In genomic region chr4:120348521-120348920, GRCh38 we compare ENCODE assay signal across 24 cellular contexts.
"Had no signal": no experiment of that assay in that cellular context is flagged by ENCODE, and none has a peak within 500 bp of the region (broad histone marks: within the 10 kb centered on the region; RNA-seq: fewer than 3 reads in every experiment).

No MANE protein-coding gene starts in this region.

- H3K4me1 Mint-ChIP-seq: endodermal cell, memory B cell, naive B cell, nephron had no signal

- H3K27me3 ChIP-seq: colonic mucosa, foreskin keratinocyte, hepatocyte, neutrophil, ovary, right atrium auricular region, sigmoid colon, suprapubic skin, thyroid gland had no signal

- H3K79me2 ChIP-seq: hepatocyte had no signal

- H3K27ac Mint-ChIP-seq: endodermal cell, memory B cell, naive B cell, nephron, type B pancreatic cell had no signal

- H3K27me3 Mint-ChIP-seq: memory B cell, naive B cell had no signal

- H3K4me3 Mint-ChIP-seq: endodermal cell, memory B cell, naive B cell, nephron, type B pancreatic cell had no signal

- H3K27ac ChIP-seq: colonic mucosa, foreskin keratinocyte, hepatocyte, left ventricle myocardium inferior, lower lobe of right lung, neutrophil, ovary, right atrium auricular region, sigmoid colon, suprapubic skin, thyroid gland had no signal

- H3K4me2 ChIP-seq: hepatocyte had no signal

- H3K4me1 ChIP-seq: colonic mucosa, foreskin keratinocyte, left ventricle myocardium inferior, lower lobe of right lung, right atrium auricular region, sigmoid colon, suprapubic skin, thyroid gland had no signal

- H3K36me3 Mint-ChIP-seq: memory B cell, naive B cell, type B pancreatic cell had no signal

- H3K36me3 ChIP-seq: colonic mucosa, left ventricle myocardium inferior, lower lobe of right lung, neutrophil, ovary, right atrium auricular region, sigmoid colon, suprapubic skin, thyroid gland had no signal

- H3K9me3 ChIP-seq: colonic mucosa, left ventricle myocardium inferior, lower lobe of right lung, neutrophil, ovary, right atrium auricular region, sigmoid colon, suprapubic skin, thyroid gland had no signal

- H3K9me3 Mint-ChIP-seq: endodermal cell, memory B cell, nephron, type B pancreatic cell had no signal

- H3K4me3 ChIP-seq: colonic mucosa, hepatocyte, left ventricle myocardium inferior, lower lobe of right lung, ovary, right atrium auricular region, sigmoid colon, suprapubic skin, thyroid gland had no signal

- H2AFZ ChIP-seq: hepatocyte had no signal

- DNase-seq: colonic mucosa; effector CD4-positive, alpha-beta T cell; endodermal cell; erythroblast; foreskin keratinocyte; kidney; left cardiac atrium; left ventricle myocardium inferior; lower lobe of right lung; naive B cell; ovary; sigmoid colon; small intestine; stimulated activated CD4-positive, alpha-beta T cell treated with anti-CD3 and anti-CD28 coated beads, Interleukin-12 subunit alpha, Interleukin-12 subunit beta, amount 100 ng/mL, for 4 hours; stimulated activated CD4-positive, alpha-beta T cell treated with anti-CD3 and anti-CD28 coated beads, Interleukin-2, amount 100 ng/mL, for 48 hours; stimulated activated naive CD4-positive, alpha-beta T cell treated with Interleukin-2 at 50 U/mL for 16 hours; thyroid gland had no signal
